9 cellular contexts compared by ENCODE assay signal in genomic region chr9:124860582-124861341, GRCh38. TPM values are rescaled to one million over a fixed set of nuclear protein-coding genes. Genes with fewer than 3 reads are reported as not detected.
DNase-seq lines count a peak whose midpoint lies in the region; ATAC-seq and TF ChIP-seq lines count a peak whose summit lies in the region.
"Had no signal": no experiment of that assay in that cellular context is flagged by ENCODE, and none has a peak within 500 bp of the region (broad histone marks: within the 10 kb centered on the region; RNA-seq: fewer than 3 reads in every experiment).

No MANE protein-coding gene starts in this region.

- H3K4me1 Mint-ChIP-seq in activated CD4-positive, alpha-beta T cell treated with anti-CD3 and anti-CD28 coated beads, Interleukin-2, amount 10 ng/mL, durations not matched to agents 24 days and 14 days, result peaks cover 21% of the 10 kb centered on the region
- peaks cover 48% of the 10 kb centered on the region for H3K4me1 Mint-ChIP-seq in activated naive CD8-positive, alpha-beta T cell treated with anti-CD3 and anti-CD28 coated beads, Interleukin-2, amount 50 U/mL, for 24 hours

- peak overlapping the region; percentile 98 for H3K4me3 Mint-ChIP-seq in activated CD4-positive, alpha-beta T cell treated with anti-CD3 and anti-CD28 coated beads, Interleukin-2, amount 10 ng/mL, durations not matched to agents 24 days and 14 days
- H3K4me3 Mint-ChIP-seq in activated naive CD8-positive, alpha-beta T cell treated with anti-CD3 and anti-CD28 coated beads, Interleukin-2, amount 50 U/mL, for 24 hours, result peak overlapping the region; percentile 93

- intact Hi-C loops in activated CD4-positive, alpha-beta T cell treated with anti-CD3 and anti-CD28 coated beads, Interleukin-2, amount 10 ng/mL, durations not matched to agents 24 days and 14 days (cut with micrococcal nuclease), result loop anchor here (10.0 kb wide), 1 partner anchor 446 kb away; the partner anchor contains the start of gene PSMB7
- intact Hi-C loops in left lung (cut with DNase I), result no loop called here

- H3K27ac ChIP-seq in left lung, result peak overlapping the region in 1 of 2 donors; percentile 86
- H3K27ac ChIP-seq in suprapubic skin, result peak overlapping the region; percentile 95

- H3K36me3 ChIP-seq in left lung (peaks cover 0 to 53% of the 10 kb centered on the region in 2 donors), suprapubic skin (peaks cover 42% of the 10 kb centered on the region)

- TF ChIP-seq CTCF in left lung (IDR thresholded peaks at IDR 0.05), result no peak
- no peak for TF ChIP-seq CTCF in suprapubic skin (IDR thresholded peaks at IDR 0.05)

- DNase-seq in activated CD4-positive, alpha-beta T cell treated with anti-CD3 and anti-CD28 coated beads, Interleukin-2, amount 10 ng/mL, durations not matched to agents 24 days and 14 days, result no peak
- no peak for DNase-seq in activated CD4-positive, alpha-beta T cell treated with anti-CD3 and anti-CD28 coated beads, Interleukin-2, amount 50 U/mL, for 48 hours
- DNase-seq in activated naive CD8-positive, alpha-beta T cell treated with anti-CD3 and anti-CD28 coated beads, Interleukin-2, amount 50 U/mL, for 24 hours, result no peak
- DNase-seq in left lung (no peak), suprapubic skin (ENCODE audit: low spot score in 2 of 2) (no peak), SW480 (ENCODE audit: low spot score) (no peak)

- H3K4me3 ChIP-seq in left lung (peak overlapping the region; percentile 63 to 82), suprapubic skin (peak overlapping the region; percentile 92)

- no peaks in the 10 kb centered on the region for H3K9me3 Mint-ChIP-seq in activated CD4-positive, alpha-beta T cell treated with anti-CD3 and anti-CD28 coated beads, Interleukin-2, amount 10 ng/mL, durations not matched to agents 24 days and 14 days
- no peaks in the 10 kb centered on the region for H3K9me3 Mint-ChIP-seq in activated naive CD8-positive, alpha-beta T cell treated with anti-CD3 and anti-CD28 coated beads, Interleukin-2, amount 50 U/mL, for 24 hours

- TF ChIP-seq EP300 in suprapubic skin (IDR thresholded peaks at IDR 0.05), result no peak

- no peak for ATAC-seq in activated naive CD8-positive, alpha-beta T cell treated with anti-CD3 and anti-CD28 coated beads, Interleukin-2, amount 50 U/mL, for 24 hours
- ATAC-seq in left lung, result no peak
- no peak for ATAC-seq in HG03565 (IDR thresholded peaks at IDR 0.05; ENCODE audit: unreplicated experiment)
- no peak for ATAC-seq in GM21367 (IDR thresholded peaks at IDR 0.05; ENCODE audit: unreplicated experiment)

- peaks cover 22 to 51% of the 10 kb centered on the region in 2 donors for H3K4me1 ChIP-seq in left lung
- H3K4me1 ChIP-seq in suprapubic skin, result peaks cover 49% of the 10 kb centered on the region

- peak overlapping the region; percentile 98 for H3K27ac Mint-ChIP-seq in activated CD4-positive, alpha-beta T cell treated with anti-CD3 and anti-CD28 coated beads, Interleukin-2, amount 10 ng/mL, durations not matched to agents 24 days and 14 days
- peak overlapping the region; percentile 97 for H3K27ac Mint-ChIP-seq in activated naive CD8-positive, alpha-beta T cell treated with anti-CD3 and anti-CD28 coated beads, Interleukin-2, amount 50 U/mL, for 24 hours

- no peaks in the 10 kb centered on the region for H3K9me3 ChIP-seq in left lung
- no peaks in the 10 kb centered on the region for H3K9me3 ChIP-seq in suprapubic skin

- TF ChIP-seq POLR2A in suprapubic skin (IDR thresholded peaks at IDR 0.05), result no peak

- H3K27me3 Mint-ChIP-seq in activated CD4-positive, alpha-beta T cell treated with anti-CD3 and anti-CD28 coated beads, Interleukin-2, amount 10 ng/mL, durations not matched to agents 24 days and 14 days, result no peaks in the 10 kb centered on the region
- no peaks in the 10 kb centered on the region for H3K27me3 Mint-ChIP-seq in activated naive CD8-positive, alpha-beta T cell treated with anti-CD3 and anti-CD28 coated beads, Interleukin-2, amount 50 U/mL, for 24 hours

- H3K36me3 Mint-ChIP-seq in activated CD4-positive, alpha-beta T cell treated with anti-CD3 and anti-CD28 coated beads, Interleukin-2, amount 10 ng/mL, durations not matched to agents 24 days and 14 days (ENCODE audit: low read depth), result peaks cover 51% of the 10 kb centered on the region
- H3K36me3 Mint-ChIP-seq in activated naive CD8-positive, alpha-beta T cell treated with anti-CD3 and anti-CD28 coated beads, Interleukin-2, amount 50 U/mL, for 24 hours (ENCODE audit: low read depth), result peaks cover 47% of the 10 kb centered on the region

- H3K27me3 ChIP-seq in left lung (no peaks in the 10 kb centered on the region), suprapubic skin (no peaks in the 10 kb centered on the region)

- WGBS in suprapubic skin, result 17% methylated on average over 12 of the region's 12 CpGs

RNA-seq across cellular contexts. Expression of gene RPL35, which starts 1.0 kb away (rescaled TPM):
- total RNA-seq in activated CD4-positive, alpha-beta T cell treated with anti-CD3 and anti-CD28 coated beads, Interleukin-2, amount 10 ng/mL, durations not matched to agents 24 days and 14 days, result 1,878 and 1,905 TPM in 2 replicates
- 1,000 to 10,000 TPM in 1 of 2 donors, 100 to 1,000 TPM in 1; 986 to 1,164 TPM for total RNA-seq in left lung
- total RNA-seq in suprapubic skin, result 1,000 to 10,000 TPM; 1,001 to 2,050 (median 1,799) TPM

RNA-seq across cellular contexts. Expression of gene ARPC5L, which starts 1.2 kb away (rescaled TPM):
- total RNA-seq in activated CD4-positive, alpha-beta T cell treated with anti-CD3 and anti-CD28 coated beads, Interleukin-2, amount 10 ng/mL, durations not matched to agents 24 days and 14 days, result 99.8 and 103 TPM in 2 replicates
- total RNA-seq in left lung, result 10 to 100 TPM; 51.5 to 53.6 TPM
- total RNA-seq in suprapubic skin, result 10 to 100 TPM; 16.9 to 52.4 (median 33.0) TPM

RNA-seq across cellular contexts. Expression of gene WDR38, which starts 7.5 kb away (rescaled TPM):
- not detected in 2 replicates for total RNA-seq in activated CD4-positive, alpha-beta T cell treated with anti-CD3 and anti-CD28 coated beads, Interleukin-2, amount 10 ng/mL, durations not matched to agents 24 days and 14 days
- total RNA-seq in left lung, result 1 to 10 TPM in 1 of 2 donors, not detected in 1; 3.6 TPM
- not detected for total RNA-seq in suprapubic skin
- total RNA-seq: dermis blood vessel endothelial cell had no signal
